Comparison of ENCODE assay signal across 34 cellular contexts in the genomic region with DNA sequence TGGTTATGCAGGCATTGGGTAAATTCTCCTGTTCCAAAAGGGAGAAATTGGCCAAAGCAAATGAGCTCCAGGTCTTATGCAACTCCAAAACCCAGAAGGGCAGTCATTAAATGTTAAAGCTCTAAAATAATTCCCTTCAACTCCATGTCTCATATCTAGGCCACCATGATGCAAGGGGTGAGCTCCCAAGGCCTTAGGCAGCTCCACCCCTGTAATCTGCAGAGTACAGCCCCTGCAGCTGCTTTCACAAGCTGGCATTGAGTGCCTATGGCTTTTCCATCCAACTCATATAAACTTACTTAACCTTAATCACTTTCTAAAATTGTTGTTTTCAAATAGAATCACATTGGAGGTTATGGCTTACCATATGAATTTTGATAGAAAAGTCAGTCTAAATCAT.
"Had no signal": no experiment of that assay in that cellular context is flagged by ENCODE, and none has a peak within 500 bp of the region (broad histone marks: within the 10 kb centered on the region; RNA-seq: fewer than 3 reads in every experiment).

No MANE protein-coding gene starts in this region.

- H3K27ac Mint-ChIP-seq: activated B cell treated with CpG ODN at 0.5 μM for 24 hours; activated CD8-positive, alpha-beta T cell treated with anti-CD3 and anti-CD28 coated beads for 36 hours; activated naive CD4-positive, alpha-beta T cell treated with anti-CD3 and anti-CD28 coated beads, Interleukin-2, amount 50 U/mL, for 24 hours; activated naive CD8-positive, alpha-beta T cell treated with anti-CD3 and anti-CD28 coated beads, Interleukin-2, amount 10 ng/mL, durations not matched to agents 7 days and 5 days; activated T-cell treated with anti-CD3 and anti-CD28 coated beads, Interleukin-2, amount 50 U/mL, for 72 hours; activated T-helper 17 cell treated with anti-CD3 and anti-CD28 coated beads, Interleukin-2, amount 50 U/mL, for 72 hours had no signal

- H3K9ac ChIP-seq: KMS-11 had no signal

- H3K4me2 ChIP-seq: KMS-11, PC-9 had no signal

- DNase-seq: activated B cell treated with CpG ODN at 0.5 μM for 24 hours; activated CD4-positive, alpha-beta T cell treated with anti-CD3 and anti-CD28 coated beads for 1 hour; activated CD4-positive, alpha-beta T cell treated with anti-CD3 and anti-CD28 coated beads for 48 hours; activated CD8-positive, alpha-beta T cell treated with anti-CD3 and anti-CD28 coated beads for 36 hours; activated effector memory CD4-positive, alpha-beta T cell treated with anti-CD3 and anti-CD28 coated beads, Interleukin-2, amount 50 U/mL, for 16 hours; activated naive CD4-positive, alpha-beta T cell treated with Interleukin-2 at 50 U/mL for 16 hours; activated naive CD8-positive, alpha-beta T cell treated with anti-CD3 and anti-CD28 coated beads, Interleukin-2, amount 10 ng/mL, durations not matched to agents 7 days and 5 days; activated T-cell treated with anti-CD3 and anti-CD28 coated beads, Interleukin-2, amount 50 U/mL, for 1 hour; activated T-cell treated with anti-CD3 and anti-CD28 coated beads, Interleukin-2, amount 50 U/mL, for 72 hours; amygdala; NCI-H1048; NCI-H1105 treated with DMSO at 0.1 percent for 48 hours; NCI-H1436; NCI-H1694; NCI-H1930; NCI-H2081 treated with DMSO at 0.1 percent for 48 hours; NCI-H226; NCI-H446 treated with DMSO at 0.1 percent for 48 hours; NCI-H524; NCI-H69; NK-92 treated with Interleukin-12 subunit alpha and Interleukin-12 subunit beta, amount 100 ng/mL, for 24 hours; PC-9; Right ventricle myocardium superior; SW 1271; T-helper 1 cell; T-helper 2 cell; T-helper 9 cell had no signal

- H2AFZ ChIP-seq: PC-9 had no signal

- H3K4me3 Mint-ChIP-seq: activated B cell treated with CpG ODN at 0.5 μM for 24 hours; activated CD8-positive, alpha-beta T cell treated with anti-CD3 and anti-CD28 coated beads for 36 hours; activated naive CD4-positive, alpha-beta T cell treated with anti-CD3 and anti-CD28 coated beads, Interleukin-2, amount 50 U/mL, for 24 hours; activated naive CD8-positive, alpha-beta T cell treated with anti-CD3 and anti-CD28 coated beads, Interleukin-2, amount 10 ng/mL, durations not matched to agents 7 days and 5 days; activated T-cell treated with anti-CD3 and anti-CD28 coated beads, Interleukin-2, amount 50 U/mL, for 72 hours; activated T-helper 17 cell treated with anti-CD3 and anti-CD28 coated beads, Interleukin-2, amount 50 U/mL, for 72 hours; central memory CD8-positive, alpha-beta T cell had no signal

- H3K4me1 ChIP-seq: ascending aorta had no signal

- H3K4me3 ChIP-seq: ascending aorta, cardiac muscle cell, PC-9 had no signal

- H3K4me1 Mint-ChIP-seq: activated T-helper 17 cell treated with anti-CD3 and anti-CD28 coated beads, Interleukin-2, amount 50 U/mL, for 72 hours; central memory CD8-positive, alpha-beta T cell had no signal

- H3K27ac ChIP-seq: ascending aorta, cardiac muscle cell, KMS-11, PC-9, VCaP had no signal

- H3K27me3 ChIP-seq: ascending aorta, cardiac muscle cell had no signal

- H3K36me3 ChIP-seq: ascending aorta, cardiac muscle cell had no signal
